In the genomic region with DNA sequence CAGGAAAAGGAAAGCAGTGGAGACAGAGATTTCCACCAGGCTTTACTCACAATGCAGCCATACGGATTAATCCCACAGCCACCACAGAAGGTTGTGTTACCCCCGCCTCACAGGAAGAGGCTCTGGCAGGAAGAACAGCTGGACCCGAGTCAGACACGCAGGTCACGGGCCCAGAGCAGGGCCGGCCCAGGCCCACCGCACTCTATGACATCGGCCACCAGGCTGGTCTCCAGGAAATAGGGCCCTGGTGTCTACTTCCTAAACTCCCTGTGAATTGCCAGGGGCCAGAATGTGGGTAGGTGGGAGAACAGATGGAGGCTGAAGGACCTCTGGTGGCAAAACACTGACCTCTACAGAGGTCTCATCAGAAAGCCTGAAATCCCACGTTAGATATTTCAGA, we compare ENCODE assay signal across 10 cellular contexts. TPM values are rescaled to one million over a fixed set of nuclear protein-coding genes. Genes with fewer than 3 reads are reported as not detected.
DNase-seq lines count a peak whose midpoint lies in the region; ATAC-seq and TF ChIP-seq lines count a peak whose summit lies in the region.
"Had no signal": no experiment of that assay in that cellular context is flagged by ENCODE, and none has a peak within 500 bp of the region (broad histone marks: within the 10 kb centered on the region; RNA-seq: fewer than 3 reads in every experiment).

No MANE protein-coding gene starts in this region.

- peak overlapping the region; percentile 35 for H2BK12ac ChIP-seq in trophoblast cell (ENCODE audit: low read length)

- H3K18ac ChIP-seq in trophoblast cell (ENCODE audit: low read length): peak overlapping the region; percentile 85

- ATAC-seq in CD4-positive, alpha-beta T cell (ENCODE audit: poor library complexity): no peak
- ATAC-seq in GM18511 (IDR thresholded peaks at IDR 0.05; ENCODE audit: unreplicated experiment) (no peak), GM21381 (IDR thresholded peaks at IDR 0.05; ENCODE audit: unreplicated experiment) (no peak)

- peak overlapping the region; percentile 24 for H3K4ac ChIP-seq in trophoblast cell (ENCODE audit: low read depth, low read length)

- H2BK5ac ChIP-seq in trophoblast cell (ENCODE audit: low read depth, low read length, poor library complexity): peak overlapping the region; percentile 79

- no peak for TF ChIP-seq CTCF in CD4-positive, alpha-beta T cell (IDR thresholded peaks at IDR 0.05)
- TF ChIP-seq CTCF in OCI-LY1 (IDR thresholded peaks at IDR 0.05; ENCODE audit: low read length): 0 out of 2 replicates have a peak, but pooled peaks have one; percentile 11
- no peak for TF ChIP-seq CTCF in fibroblast of lung (conservative IDR thresholded peaks at IDR 0.05 in 1 of 2, IDR thresholded peaks at IDR 0.05 in 1 of 2; ENCODE audit: low read depth in 1 of 2, low read length in 2 of 2)

- H3K9me3 ChIP-seq in CD4-positive, alpha-beta T cell (ENCODE audit: control insufficient read depth, low read length): no peaks in the 10 kb centered on the region
- H3K9me3 ChIP-seq in OCI-LY1 (ENCODE audit: low read length) (no peaks in the 10 kb centered on the region), fibroblast of lung (ENCODE audit: control insufficient read depth, insufficient read depth, low read depth, low read length) (no peaks in the 10 kb centered on the region), trophoblast cell (ENCODE audit: insufficient read depth, low read depth, low read length) (no peaks in the 10 kb centered on the region)

- H3K9ac ChIP-seq in OCI-LY1 (ENCODE audit: low read length): no peak overlapping the region; the same call in 1 of the 2 replicates
- no peak overlapping the region for H3K9ac ChIP-seq in fibroblast of lung (ENCODE audit: insufficient read depth, low read length)
- no peak overlapping the region for H3K9ac ChIP-seq in trophoblast cell (ENCODE audit: low read length)

- POLR2A ChIA-PET in CD4-positive, alpha-beta T cell (lab: Charles Lee): interaction anchor here (5.5 to 6.8 kb wide), 2 partner anchors 16 to 44 kb away, joined by 38 to 40 read pairs; partner anchors contain the start of gene MGAT1

- peak overlapping the region; percentile 46 for H4K12ac ChIP-seq in trophoblast cell (ENCODE audit: low read depth, low read length)

- intact Hi-C loops in CD4-positive, alpha-beta T cell (cut with DNase I, micrococcal nuclease): loop anchor here (2.0 to 10.0 kb wide), 4 partner anchors 14 to 370 kb away; no protein-coding TSS in a partner anchor

- no peak overlapping the region for H3K23ac ChIP-seq in trophoblast cell (ENCODE audit: low read length)

- H4K8ac ChIP-seq in trophoblast cell (ENCODE audit: low read depth, low read length): no peak overlapping the region

- H4K20me1 ChIP-seq in OCI-LY1 (ENCODE audit: insufficient read depth, low read length) (no peaks in the 10 kb centered on the region), fibroblast of lung (ENCODE audit: control insufficient read depth, extremely low read depth, insufficient read depth, low read length) (no peaks in the 10 kb centered on the region)

- H3K4me1 Mint-ChIP-seq in CD4-positive, alpha-beta T cell (ENCODE audit: low read depth): peaks cover 45% of the 10 kb centered on the region

- H3K4me1 ChIP-seq in OCI-LY1 (ENCODE audit: insufficient read depth, low read length, severe bottlenecking) (peaks cover 20% of the 10 kb centered on the region), fibroblast of lung (ENCODE audit: control insufficient read depth, extremely low read depth, insufficient read depth, low read length) (peaks cover 31% of the 10 kb centered on the region), trophoblast cell (ENCODE audit: control insufficient read depth in 1 of 2, insufficient read depth in 2 of 2, low read length in 2 of 2) (peaks cover 29 to 31% of the 10 kb centered on the region in 2 experiments)

- peak overlapping the region; percentile 87 for H4K91ac ChIP-seq in trophoblast cell (ENCODE audit: low read depth, low read length)

- H3K27ac ChIP-seq in CD4-positive, alpha-beta T cell (ENCODE audit: low read depth, low read length): no peak overlapping the region
- peak overlapping the region; percentile 17 for H3K27ac ChIP-seq in OCI-LY1 (ENCODE audit: low read depth, low read length, poor library complexity, severe bottlenecking)
- peak overlapping the region; percentile 94 for H3K27ac ChIP-seq in fibroblast of lung (ENCODE audit: insufficient read depth, low read length)
- peak overlapping the region; percentile 92 for H3K27ac ChIP-seq in trophoblast cell (ENCODE audit: low read depth, low read length)

- H3K4me2 ChIP-seq in OCI-LY1 (ENCODE audit: low read length): no peak overlapping the region
- peak overlapping the region; percentile 32 for H3K4me2 ChIP-seq in fibroblast of lung (ENCODE audit: extremely low read depth, insufficient read depth, low read length)
- H3K4me2 ChIP-seq in trophoblast cell (ENCODE audit: low read length): no peak overlapping the region

- no peak overlapping the region for H3K4me3 Mint-ChIP-seq in CD4-positive, alpha-beta T cell

- peaks cover 16% of the 10 kb centered on the region for H3K79me1 ChIP-seq in trophoblast cell (ENCODE audit: low read length)

- H3K4me3 ChIP-seq in OCI-LY1 (ENCODE audit: low read depth, low read length, poor library complexity, severe bottlenecking) (no peak overlapping the region), fibroblast of lung (replicated peaks in 1 of 4; ENCODE audit: control extremely low read depth in 1 of 4, insufficient read depth in 1 of 4, low read depth in 3 of 4, low read length in 4 of 4) (no peak overlapping the region), trophoblast cell (ENCODE audit: low read depth, low read length) (no peak overlapping the region)

- CTCF ChIA-PET in CD4-positive, alpha-beta T cell (lab: Charles Lee): no interaction called here

- no peaks in the 10 kb centered on the region for H3K27me3 Mint-ChIP-seq in CD4-positive, alpha-beta T cell

- H3K79me2 ChIP-seq in OCI-LY1 (ENCODE audit: insufficient read depth, low read length): no peaks in the 10 kb centered on the region
- peaks cover 15% of the 10 kb centered on the region for H3K79me2 ChIP-seq in fibroblast of lung (ENCODE audit: control insufficient read depth, insufficient read depth, low read length)
- peaks cover 4% of the 10 kb centered on the region for H3K79me2 ChIP-seq in trophoblast cell (ENCODE audit: control insufficient read depth, insufficient read depth, low read length, poor library complexity)

- H3K9me2 ChIP-seq in OCI-LY1 (ENCODE audit: low read depth, low read length): no peaks in the 10 kb centered on the region

- H3F3A ChIP-seq in OCI-LY1 (ENCODE audit: insufficient read depth, low read length): no peaks in the 10 kb centered on the region

- H2BK120ac ChIP-seq in trophoblast cell (ENCODE audit: insufficient read depth, low read length, poor library complexity): peak overlapping the region; percentile 73

- no peak for DNase-seq in CD4-positive, alpha-beta T cell
- DNase-seq in fibroblast of lung (ENCODE audit: low read depth in 2 of 2) (no peak), trophoblast cell (no peak), HPDE6-E6E7 (ENCODE audit: extremely low spot score) (no peak), RPMI8226 (no peak)
- DNase-seq: amygdala, SW 1271 had no signal

- H3K36me3 ChIP-seq in OCI-LY1 (ENCODE audit: insufficient read depth, low read length): peaks cover 36% of the 10 kb centered on the region
- peaks cover 12% of the 10 kb centered on the region for H3K36me3 ChIP-seq in fibroblast of lung (ENCODE audit: control insufficient read depth, insufficient read depth, low read length)
- H3K36me3 ChIP-seq in trophoblast cell (ENCODE audit: control insufficient read depth in 1 of 2, insufficient read depth in 2 of 2, low read length in 2 of 2): peaks cover 28 to 31% of the 10 kb centered on the region in 2 experiments

- H3K27me3 ChIP-seq in CD4-positive, alpha-beta T cell (ENCODE audit: control insufficient read depth, insufficient read depth, low read length): no peaks in the 10 kb centered on the region
- H3K27me3 ChIP-seq in OCI-LY1 (ENCODE audit: insufficient read depth, low read length): no peaks in the 10 kb centered on the region; the same call in 1 of the 2 replicates
- H3K27me3 ChIP-seq in fibroblast of lung (ENCODE audit: control insufficient read depth, insufficient read depth, low read length): no peaks in the 10 kb centered on the region
- no peaks in the 10 kb centered on the region for H3K27me3 ChIP-seq in trophoblast cell (ENCODE audit: insufficient read depth, low read length)

- H2AFZ ChIP-seq in OCI-LY1 (ENCODE audit: low read length) (no peak overlapping the region), fibroblast of lung (ENCODE audit: low read length) (no peak overlapping the region), trophoblast cell (ENCODE audit: insufficient read depth, low read length, poor library complexity) (no peak overlapping the region)

- peaks cover 35% of the 10 kb centered on the region for H3K36me3 Mint-ChIP-seq in CD4-positive, alpha-beta T cell (ENCODE audit: low read depth)

- H2AK5ac ChIP-seq in trophoblast cell (ENCODE audit: low read length): peak overlapping the region; percentile 97

- peak overlapping the region; percentile 77 for H3K14ac ChIP-seq in trophoblast cell (ENCODE audit: low read length)

- peak overlapping the region; percentile 85 for H3K27ac Mint-ChIP-seq in CD4-positive, alpha-beta T cell

- no peaks in the 10 kb centered on the region for H3K9me3 Mint-ChIP-seq in CD4-positive, alpha-beta T cell

- WGBS in trophoblast cell (ENCODE audit: extremely low coverage, insufficient coverage, insufficient read length): no CpG with 5 or more reads among the region's 9 CpGs

RNA-seq across cellular contexts. Expression of gene MGAT1, which starts 15.6 kb away (rescaled TPM):
- total RNA-seq in CD4-positive, alpha-beta T cell: 10 to 100 TPM; 49.0 to 60.2 TPM
- 55.2 and 72.5 TPM in 2 replicates for total RNA-seq in fibroblast of lung
- 80.6 and 90.4 TPM in 2 replicates for polyA plus RNA-seq in fibroblast of lung
- polyA plus RNA-seq in fibroblast of lung (2012): 118 and 125 TPM in 2 replicates
- polyA minus RNA-seq in fibroblast of lung (ENCODE audit: low replicate concordance): 137 and 151 TPM in 2 replicates
- 153 and 167 TPM in 2 replicates for polyA plus RNA-seq in trophoblast cell (2013)

RNA-seq across cellular contexts. Expression of gene OR2Y1, which starts 47.2 kb away (rescaled TPM):
- not detected for total RNA-seq in CD4-positive, alpha-beta T cell
- total RNA-seq in fibroblast of lung: not detected in 2 replicates
- polyA plus RNA-seq in fibroblast of lung: not detected in 2 replicates
- not detected in 2 replicates for polyA plus RNA-seq in fibroblast of lung (2012)
- not detected in 2 replicates for polyA minus RNA-seq in fibroblast of lung (ENCODE audit: low replicate concordance)
- polyA plus RNA-seq in trophoblast cell (2013): not detected in 2 replicates
